ENCODE assay signal across 16 cellular contexts in genomic region chr9:89943309-89943708, GRCh38.
DNase-seq lines count a peak whose midpoint lies in the region; TF ChIP-seq lines count a peak whose summit lies in the region.
"Had no signal": no experiment of that assay in that cellular context is flagged by ENCODE, and none has a peak within 500 bp of the region (broad histone marks: within the 10 kb centered on the region; RNA-seq: fewer than 3 reads in every experiment).

No MANE protein-coding gene starts in this region.

- H3K9ac ChIP-seq in muscle layer of colon (ENCODE audit: low read length): no peak overlapping the region
- H3K9ac ChIP-seq in rectal smooth muscle tissue (ENCODE audit: low read length): no peak overlapping the region

- H3K9me3 ChIP-seq in right atrium auricular region (no peaks in the 10 kb centered on the region), muscle layer of colon (ENCODE audit: low read length) (no peaks in the 10 kb centered on the region), uterus (no peaks in the 10 kb centered on the region)
- no peaks in the 10 kb centered on the region for H3K9me3 ChIP-seq in CD4-positive, alpha-beta memory T cell (ENCODE audit: control insufficient read depth in 1 of 2, low read length in 2 of 2)
- H3K9me3 ChIP-seq: Caco-2 had no signal

- H3K9me3 Mint-ChIP-seq in type B pancreatic cell: no peaks in the 10 kb centered on the region
- H3K9me3 Mint-ChIP-seq in CD4-positive, alpha-beta memory T cell: no peaks in the 10 kb centered on the region
- H3K9me3 Mint-ChIP-seq: CD8-positive, alpha-beta T cell; GM23338; H9 had no signal

- H3K4me3 ChIP-seq in right atrium auricular region: no peak overlapping the region
- no peak overlapping the region for H3K4me3 ChIP-seq in muscle layer of colon (ENCODE audit: low read depth in 1 of 2, low read length in 2 of 2)
- no peak overlapping the region for H3K4me3 ChIP-seq in rectal smooth muscle tissue (ENCODE audit: low read length)
- no peak overlapping the region for H3K4me3 ChIP-seq in uterus
- no peak overlapping the region for H3K4me3 ChIP-seq in CD4-positive, alpha-beta memory T cell (ENCODE audit: low read length in 2 of 2)
- H3K4me3 ChIP-seq: GM23338 had no signal

- no peaks in the 10 kb centered on the region for H3K36me3 Mint-ChIP-seq in type B pancreatic cell
- H3K36me3 Mint-ChIP-seq in CD4-positive, alpha-beta memory T cell: no peaks in the 10 kb centered on the region
- H3K36me3 Mint-ChIP-seq: CD8-positive, alpha-beta T cell had no signal

- no peak overlapping the region for H3K27ac Mint-ChIP-seq in type B pancreatic cell
- H3K27ac Mint-ChIP-seq in CD4-positive, alpha-beta memory T cell: no peak overlapping the region
- H3K27ac Mint-ChIP-seq: CD8-positive, alpha-beta T cell; GM23338; H9; HFFc6 had no signal

- H3K27ac ChIP-seq in right atrium auricular region: no peak overlapping the region
- H3K27ac ChIP-seq in muscle layer of colon (ENCODE audit: low read depth, low read length): peak overlapping the region; percentile 27
- peak overlapping the region; percentile 19 for H3K27ac ChIP-seq in rectal smooth muscle tissue (ENCODE audit: low read depth, low read length)
- H3K27ac ChIP-seq in uterus: peak overlapping the region; percentile 89 to 93
- no peak overlapping the region for H3K27ac ChIP-seq in CD4-positive, alpha-beta memory T cell (ENCODE audit: low read depth, low read length)

- H3K27me3 ChIP-seq in right atrium auricular region (no peaks in the 10 kb centered on the region), muscle layer of colon (ENCODE audit: control insufficient read depth in 1 of 2, insufficient read depth in 2 of 2, low read length in 2 of 2) (no peaks in the 10 kb centered on the region), rectal smooth muscle tissue (ENCODE audit: control insufficient read depth, insufficient read depth, low read length) (no peaks in the 10 kb centered on the region), uterus (no peaks in the 10 kb centered on the region)
- H3K27me3 ChIP-seq in CD4-positive, alpha-beta memory T cell (ENCODE audit: insufficient read depth, low read length): no peaks in the 10 kb centered on the region

- H3K36me3 ChIP-seq in right atrium auricular region (no peaks in the 10 kb centered on the region), muscle layer of colon (ENCODE audit: insufficient read depth, low read length) (no peaks in the 10 kb centered on the region), rectal smooth muscle tissue (ENCODE audit: control insufficient read depth, insufficient read depth, low read length) (no peaks in the 10 kb centered on the region), uterus (no peaks in the 10 kb centered on the region)
- H3K36me3 ChIP-seq in CD4-positive, alpha-beta memory T cell (ENCODE audit: insufficient read depth, low read length): no peaks in the 10 kb centered on the region

- TF ChIP-seq CTCF in right atrium auricular region (IDR thresholded peaks at IDR 0.05): no peak
- no peak for TF ChIP-seq CTCF in uterus (IDR thresholded peaks at IDR 0.05)
- TF ChIP-seq CTCF in type B pancreatic cell (conservative IDR thresholded peaks at IDR 0.05): no peak

- intact Hi-C loops in cardiac septum (cut with DNase I): no loop called here
- intact Hi-C loops in uterus (cut with DNase I; ENCODE audit: low total_unique reads): no loop called here
- intact Hi-C loops in CD4-positive, alpha-beta memory T cell (cut with micrococcal nuclease): no loop called here

- CTCF ChIA-PET in CD4-positive, alpha-beta memory T cell (lab: Charles Lee; ENCODE audit: partially characterized antibody): no interaction called here

- no peak overlapping the region for H3K4me3 Mint-ChIP-seq in type B pancreatic cell
- no peak overlapping the region for H3K4me3 Mint-ChIP-seq in CD4-positive, alpha-beta memory T cell
- H3K4me3 Mint-ChIP-seq: CD8-positive, alpha-beta T cell; GM23338; H9; HFFc6 had no signal

- peaks cover 19% of the 10 kb centered on the region for H3K4me1 Mint-ChIP-seq in type B pancreatic cell (ENCODE audit: unreplicated experiment)
- no peaks in the 10 kb centered on the region for H3K4me1 Mint-ChIP-seq in CD4-positive, alpha-beta memory T cell

- TF ChIP-seq POLR2A in uterus (IDR thresholded peaks at IDR 0.05): no peak

- POLR2A ChIA-PET in CD4-positive, alpha-beta memory T cell (lab: Charles Lee; ENCODE audit: partially characterized antibody): no interaction called here

- DNase-seq in right atrium auricular region (ENCODE audit: low spot score): peak; percentile 30
- no peak for DNase-seq in cardiac septum (ENCODE audit: low spot score)
- DNase-seq in uterus: no peak
- no peak for DNase-seq in HCEC 1CT
- DNase-seq in type B pancreatic cell (ENCODE audit: extremely low spot score, unreplicated experiment): no peak
- no peak for DNase-seq in CD4-positive, alpha-beta memory T cell
- DNase-seq: C1 segment of cervical spinal cord; Caco-2; CD8-positive, alpha-beta T cell; DMS153; DND-41; H9; HFFc6 had no signal

- no peaks in the 10 kb centered on the region for H3K4me1 ChIP-seq in right atrium auricular region
- peaks cover 57% of the 10 kb centered on the region for H3K4me1 ChIP-seq in muscle layer of colon (ENCODE audit: insufficient read depth, low read length)
- H3K4me1 ChIP-seq in rectal smooth muscle tissue (ENCODE audit: control insufficient read depth, insufficient read depth, low read length): peaks cover 30% of the 10 kb centered on the region
- H3K4me1 ChIP-seq in uterus: peaks cover 0 to 12% of the 10 kb centered on the region in 2 donors
- H3K4me1 ChIP-seq in CD4-positive, alpha-beta memory T cell (ENCODE audit: insufficient read depth, low read length): no peaks in the 10 kb centered on the region
- H3K4me1 ChIP-seq: Caco-2 had no signal

- peaks cover 23% of the 10 kb centered on the region for H3K27me3 Mint-ChIP-seq in type B pancreatic cell
- H3K27me3 Mint-ChIP-seq in CD4-positive, alpha-beta memory T cell: peaks cover 10 to 14% of the 10 kb centered on the region in 2 donors

Comparison
In these comparisons a context has a peak if more than half of its experiments do, and no peak if none do; other contexts are left out.
1. H3K27ac ChIP-seq: peak in muscle layer of colon (single experiment), rectal smooth muscle tissue (single experiment) and uterus (2 of 2); none in right atrium auricular region (0 of 2) and CD4-positive, alpha-beta memory T cell (single experiment).